ENCODE assay signal across 28 cellular contexts in genomic region chr1:168871531-168871930, GRCh38.
"Had no signal": no experiment of that assay in that cellular context is flagged by ENCODE, and none has a peak within 500 bp of the region (broad histone marks: within the 10 kb centered on the region; RNA-seq: fewer than 3 reads in every experiment).

No MANE protein-coding gene starts in this region.

- H3K9me3 ChIP-seq: adrenal gland, ascending aorta, body of pancreas, breast epithelium had no signal

- H3K4me1 ChIP-seq: adrenal gland, ascending aorta had no signal

- H3K4me3 ChIP-seq: adrenal gland, ascending aorta, body of pancreas, breast epithelium, cardiac muscle cell had no signal

- DNase-seq: activated effector memory CD4-positive, alpha-beta T cell treated with anti-CD3 and anti-CD28 coated beads, Interleukin-2, amount 50 U/mL, for 16 hours; activated effector memory CD4-positive, alpha-beta T cell treated with Interleukin-2 at 50 U/mL for 16 hours; activated gamma-delta T cell; activated gamma-delta T cell treated with Interleukin-2 at 50 U/mL for 16 hours; activated naive CD4-positive, alpha-beta T cell; activated naive CD4-positive, alpha-beta T cell treated with anti-CD3 and anti-CD28 coated beads for 36 hours; activated naive CD4-positive, alpha-beta T cell treated with anti-CD3 and anti-CD28 coated beads, Interleukin-2, amount 10 ng/mL, durations not matched to agents 7 days and 5 days; activated naive CD4-positive, alpha-beta T cell treated with anti-CD3 and anti-CD28 coated beads, Interleukin-2, amount 50 U/mL, for 16 hours; activated naive CD4-positive, alpha-beta T cell treated with Interleukin-2 at 50 U/mL for 16 hours; activated naive CD8-positive, alpha-beta T cell treated with anti-CD3 and anti-CD28 coated beads for 36 hours; activated naive CD8-positive, alpha-beta T cell treated with anti-CD3 and anti-CD28 coated beads, Interleukin-2, amount 10 ng/mL, durations not matched to agents 7 days and 5 days; activated naive CD8-positive, alpha-beta T cell treated with anti-CD3 and anti-CD28 coated beads, Interleukin-2, amount 50 U/mL, for 24 hours; activated T-cell treated with anti-CD3 and anti-CD28 coated beads, Interleukin-2, amount 50 U/mL, for 4 hours; activated T-cell treated with anti-CD3 and anti-CD28 coated beads, Interleukin-2, amount 50 U/mL, for 48 hours; activated T-cell treated with anti-CD3 and anti-CD28 coated beads, Interleukin-2, amount 50 U/mL, for 72 hours; adrenal gland; amniotic stem cell; amygdala; anterior cingulate cortex; aorta; body of pancreas; brain microvascular endothelial cell; caudate nucleus; central memory CD4-positive, alpha-beta T cell; cerebellar nuclear complex had no signal

- H3K27me3 ChIP-seq: adrenal gland, ascending aorta, body of pancreas, brain microvascular endothelial cell, breast epithelium, cardiac muscle cell had no signal

- H3K36me3 ChIP-seq: adrenal gland, ascending aorta, brain microvascular endothelial cell, breast epithelium, cardiac muscle cell had no signal
